Comparison of ENCODE assay signal across 14 cellular contexts in genomic region chr9:14690986-14691730, GRCh38. TPM values are rescaled to one million over a fixed set of nuclear protein-coding genes. Genes with fewer than 3 reads are reported as not detected.
DNase-seq lines count a peak whose midpoint lies in the region; ATAC-seq and TF ChIP-seq lines count a peak whose summit lies in the region.
"Had no signal": no experiment of that assay in that cellular context is flagged by ENCODE, and none has a peak within 500 bp of the region (broad histone marks: within the 10 kb centered on the region; RNA-seq: fewer than 3 reads in every experiment).

No MANE protein-coding gene starts in this region.

- ATAC-seq in activated naive CD4-positive, alpha-beta T cell treated with anti-CD3 and anti-CD28 coated beads, Interleukin-2, amount 50 U/mL, for 72 hours, result no peak
- ATAC-seq in T-helper 17 cell, result no peak
- ATAC-seq in left lung, result peak; percentile 61
- no peak for ATAC-seq in GM18909 (IDR thresholded peaks at IDR 0.05; ENCODE audit: poor library complexity, unreplicated experiment)

- intact Hi-C loops in left lung (cut with DNase I), result no loop called here

- no peaks in the 10 kb centered on the region for H3K27me3 Mint-ChIP-seq in activated naive CD4-positive, alpha-beta T cell treated with anti-CD3 and anti-CD28 coated beads, Interleukin-2, amount 50 U/mL, for 24 hours
- H3K27me3 Mint-ChIP-seq in T-helper 17 cell (no peaks in the 10 kb centered on the region), type B pancreatic cell (no peaks in the 10 kb centered on the region)

- H3K36me3 Mint-ChIP-seq in activated naive CD4-positive, alpha-beta T cell treated with anti-CD3 and anti-CD28 coated beads, Interleukin-2, amount 50 U/mL, for 24 hours, result peaks cover 10% of the 10 kb centered on the region
- peaks cover 23 to 28% of the 10 kb centered on the region in 2 donors for H3K36me3 Mint-ChIP-seq in activated naive CD4-positive, alpha-beta T cell treated with anti-CD3 and anti-CD28 coated beads, Interleukin-2, amount 50 U/mL, for 72 hours
- H3K36me3 Mint-ChIP-seq in T-helper 17 cell (ENCODE audit: low read depth) (peaks cover 4% of the 10 kb centered on the region), type B pancreatic cell (peaks cover 14% of the 10 kb centered on the region)

- peaks cover 0 to 29% of the 10 kb centered on the region in 2 donors for H3K36me3 ChIP-seq in left lung

- H3K9me3 ChIP-seq in T-helper 17 cell (ENCODE audit: control insufficient read depth, low read length, poor library complexity, severe bottlenecking), result no peaks in the 10 kb centered on the region
- H3K9me3 ChIP-seq in left lung, result no peaks in the 10 kb centered on the region

- H3K4me1 ChIP-seq in left lung, result peaks cover 0 to 6% of the 10 kb centered on the region in 2 donors

- no peaks in the 10 kb centered on the region for H3K9me3 Mint-ChIP-seq in activated naive CD4-positive, alpha-beta T cell treated with anti-CD3 and anti-CD28 coated beads, Interleukin-2, amount 50 U/mL, for 24 hours
- H3K9me3 Mint-ChIP-seq in activated naive CD4-positive, alpha-beta T cell treated with anti-CD3 and anti-CD28 coated beads, Interleukin-2, amount 50 U/mL, for 72 hours, result no peaks in the 10 kb centered on the region
- no peaks in the 10 kb centered on the region for H3K9me3 Mint-ChIP-seq in type B pancreatic cell
- H3K9me3 Mint-ChIP-seq: dendritic cell treated with granulocyte-macrophage colony-stimulating factor and Interleukin-4, amounts not matched to agents 40 ng/mL and 50 ng/mL, for 4 days had no signal

- H3K4me1 Mint-ChIP-seq in activated naive CD4-positive, alpha-beta T cell treated with anti-CD3 and anti-CD28 coated beads, Interleukin-2, amount 50 U/mL, for 24 hours, result peaks cover 37% of the 10 kb centered on the region
- H3K4me1 Mint-ChIP-seq in T-helper 17 cell (peaks cover 33% of the 10 kb centered on the region), type B pancreatic cell (ENCODE audit: unreplicated experiment) (peaks cover 21% of the 10 kb centered on the region)

- peak overlapping the region in 1 of 2 donors; percentile 75 for H3K4me3 ChIP-seq in left lung

- H3K4me3 Mint-ChIP-seq in activated naive CD4-positive, alpha-beta T cell treated with anti-CD3 and anti-CD28 coated beads, Interleukin-2, amount 50 U/mL, for 24 hours, result peak overlapping the region; percentile 27
- H3K4me3 Mint-ChIP-seq in T-helper 17 cell, result peak overlapping the region; percentile 4
- H3K4me3 Mint-ChIP-seq in type B pancreatic cell, result peak overlapping the region; percentile 51
- H3K4me3 Mint-ChIP-seq: dendritic cell treated with granulocyte-macrophage colony-stimulating factor and Interleukin-4, amounts not matched to agents 40 ng/mL and 50 ng/mL, for 4 days had no signal

- no peak for DNase-seq in activated naive CD4-positive, alpha-beta T cell treated with anti-CD3 and anti-CD28 coated beads, Interleukin-2, amount 50 U/mL, for 72 hours (ENCODE audit: low spot score in 2 of 2)
- DNase-seq in T-helper 17 cell (no peak), left lung (no peak), type B pancreatic cell (ENCODE audit: extremely low spot score, unreplicated experiment) (no peak), glomerular visceral epithelial cell (ENCODE audit: extremely low spot score) (no peak), T-helper 9 cell (no peak)
- DNase-seq: amygdala, NCI-H1092 treated with DMSO at 0.1 percent for 48 hours, NCI-H82 had no signal

- peak overlapping the region; percentile 45 to 50 for H3K27ac ChIP-seq in left lung

- no peak for TF ChIP-seq CTCF in left lung (IDR thresholded peaks at IDR 0.05)
- no peak for TF ChIP-seq CTCF in type B pancreatic cell (conservative IDR thresholded peaks at IDR 0.05)

- peaks cover 0 to 6% of the 10 kb centered on the region in 2 donors for H3K27me3 ChIP-seq in left lung

- peak overlapping the region; percentile 88 for H3K27ac Mint-ChIP-seq in activated naive CD4-positive, alpha-beta T cell treated with anti-CD3 and anti-CD28 coated beads, Interleukin-2, amount 50 U/mL, for 24 hours
- H3K27ac Mint-ChIP-seq in activated naive CD4-positive, alpha-beta T cell treated with anti-CD3 and anti-CD28 coated beads, Interleukin-2, amount 50 U/mL, for 72 hours, result peak overlapping the region in 1 of 2 donors; percentile 53
- no peak overlapping the region for H3K27ac Mint-ChIP-seq in T-helper 17 cell
- H3K27ac Mint-ChIP-seq in type B pancreatic cell, result no peak overlapping the region
- H3K27ac Mint-ChIP-seq: dendritic cell treated with granulocyte-macrophage colony-stimulating factor and Interleukin-4, amounts not matched to agents 40 ng/mL and 50 ng/mL, for 4 days had no signal

RNA-seq across cellular contexts. Expression of gene ZDHHC21, which starts 2.1 kb away (rescaled TPM):
- 1 to 10 TPM; 4.0 to 7.9 TPM for total RNA-seq in activated naive CD4-positive, alpha-beta T cell treated with anti-CD3 and anti-CD28 coated beads, Interleukin-2, amount 50 U/mL, for 72 hours
- total RNA-seq in T-helper 17 cell (1 to 10 TPM; 6.5 to 7.0 TPM), left lung (10 to 100 TPM; 21.7 to 25.6 TPM), type B pancreatic cell (ENCODE audit: low replicate concordance) (10.1 and 11.1 TPM in 2 replicates)

RNA-seq across cellular contexts. Expression of gene CER1, which starts 31.4 kb away (rescaled TPM):
- not detected for total RNA-seq in activated naive CD4-positive, alpha-beta T cell treated with anti-CD3 and anti-CD28 coated beads, Interleukin-2, amount 50 U/mL, for 72 hours
- total RNA-seq in T-helper 17 cell (not detected), left lung (not detected), type B pancreatic cell (ENCODE audit: low replicate concordance) (0.38 and 0.99 TPM in 2 replicates)
- total RNA-seq: glomerular endothelial cell, liver had no signal
